Comparison of ENCODE assay signal across 1 cellular context in genomic region chr14:91252901-91253794, GRCh38.
TF ChIP-seq lines count a peak whose summit lies in the region.

No MANE protein-coding gene starts in this region.

TF ChIP-seq in GM12878, 131 proteins besides CTCF, POLR2A, EP300 and RAD21 (continued from another document and continues in another):
- TF ChIP-seq E2F4 (IDR thresholded peaks at IDR 0.05; ENCODE audit: low read depth, low read length) (no peak), GABPA (IDR thresholded peaks at IDR 0.05; ENCODE audit: low read depth) (no peak), REST (IDR thresholded peaks at IDR 0.05; ENCODE audit: low read depth, low read length) (no peak), RAD51 (IDR thresholded peaks at IDR 0.05) (no peak), SIX5 (IDR thresholded peaks at IDR 0.05; ENCODE audit: low read depth, low read length, severe bottlenecking) (no peak), NKRF (conservative IDR thresholded peaks at IDR 0.05) (0 out of 2 replicates have a peak, but pooled peaks have one; percentile 29), MYB (IDR thresholded peaks at IDR 0.05; ENCODE audit: borderline replicate concordance, low read depth, low read length) (no peak), CEBPB (IDR thresholded peaks at IDR 0.05; ENCODE audit: borderline replicate concordance in 1 of 2, low read depth in 2 of 2, low read length in 2 of 2) (no peak), BCLAF1 (IDR thresholded peaks at IDR 0.05) (no peak), WRNIP1 (IDR thresholded peaks at IDR 0.05; ENCODE audit: borderline replicate concordance, low read depth, low read length) (no peak), PBX3 (IDR thresholded peaks at IDR 0.05; ENCODE audit: insufficient replicate concordance, low read depth, low read length) (no peak), ZBTB11 (CRISPR knock-in tag; IDR thresholded peaks at IDR 0.05) (no peak), POLR2AphosphoS2 (IDR thresholded peaks at IDR 0.05; ENCODE audit: low read depth, low read length) (no peak), SUZ12 (IDR thresholded peaks at IDR 0.05; ENCODE audit: unreplicated experiment) (no peak), SMC3 (IDR thresholded peaks at IDR 0.05; ENCODE audit: borderline replicate concordance, low read length) (no peak), TCF3 (IDR thresholded peaks at IDR 0.05; ENCODE audit: borderline replicate concordance, insufficient read depth, low read depth, low read length) (no peak), ZBED1 (IDR thresholded peaks at IDR 0.05; ENCODE audit: borderline replicate concordance) (no peak), LARP7 (IDR thresholded peaks at IDR 0.05) (peak; percentile 12; the same call in 1 of the 2 replicates), RUNX3 (IDR thresholded peaks at IDR 0.05; ENCODE audit: low read length) (peak; percentile 50; the same call in 1 of the 2 replicates), MYC (IDR thresholded peaks at IDR 0.05; ENCODE audit: insufficient read depth, insufficient read length, insufficient replicate concordance, low read length, severe bottlenecking) (no peak), BMI1 (IDR thresholded peaks at IDR 0.05; ENCODE audit: borderline replicate concordance) (no peak), SMAD5 (IDR thresholded peaks at IDR 0.05; ENCODE audit: low read depth) (no peak), SIN3A (IDR thresholded peaks at IDR 0.05; ENCODE audit: low read depth, low read length) (no peak), RBBP5 (conservative IDR thresholded peaks at IDR 0.05) (no peak), SUPT20H (IDR thresholded peaks at IDR 0.05; ENCODE audit: borderline replicate concordance, control insufficient read depth, low read depth, low read length) (no peak), KLF5 (IDR thresholded peaks at IDR 0.05; ENCODE audit: partially characterized antibody) (no peak), YY1 (IDR thresholded peaks at IDR 0.05; ENCODE audit: low read depth, low read length) (no peak), ZBTB33 (IDR thresholded peaks at IDR 0.05) (no peak), TCF7 (IDR thresholded peaks at IDR 0.05; ENCODE audit: borderline replicate concordance) (no peak), ZNF622 (IDR thresholded peaks at IDR 0.05) (no peak), MLLT1 (IDR thresholded peaks at IDR 0.05) (no peak), PAX5 (IDR thresholded peaks at IDR 0.05; ENCODE audit: borderline replicate concordance, low read depth, low read length) (no peak), ASH2L (IDR thresholded peaks at IDR 0.05; ENCODE audit: borderline replicate concordance, low read depth) (no peak), BHLHE40 (IDR thresholded peaks at IDR 0.05; ENCODE audit: borderline replicate concordance in 1 of 2, low read depth in 2 of 2, low read length in 1 of 2) (peak in 1 of 2 experiments; percentile 61; a peak in 2 of 4 replicates), FOS (IDR thresholded peaks at IDR 0.05; ENCODE audit: borderline replicate concordance, extremely low read depth, insufficient read length) (no peak), ZBTB40 (IDR thresholded peaks at IDR 0.05; ENCODE audit: borderline replicate concordance) (no peak), CHD4 (IDR thresholded peaks at IDR 0.05) (no peak)
